In genomic region chr19:57664269-57665127, GRCh38 we compare ENCODE assay signal across 8 cellular contexts. TPM values are rescaled to one million over a fixed set of nuclear protein-coding genes. Genes with fewer than 3 reads are reported as not detected.
A peak's percentile ranks its signal among the peaks of the same experiment; 100 is the strongest.
DNase-seq lines count a peak whose midpoint lies in the region; ATAC-seq and TF ChIP-seq lines count a peak whose summit lies in the region.

No MANE protein-coding gene starts in this region.

- CTCF ChIA-PET in OCI-LY7 (lab: Charles Lee; ENCODE audit: unreplicated experiment) = no interaction called here

- no peaks in the 10 kb centered on the region for H3K9me2 ChIP-seq in OCI-LY7 (ENCODE audit: insufficient read depth, low read length)

- H3K9me3 ChIP-seq in CD4-positive, CD25-positive, alpha-beta regulatory T cell (ENCODE audit: control insufficient read depth in 2 of 2, low read length in 2 of 2) = no peaks in the 10 kb centered on the region
- H3K9me3 ChIP-seq in WERI-Rb-1 (ENCODE audit: severe bottlenecking) (no peaks in the 10 kb centered on the region), esophagus squamous epithelium (no peaks in the 10 kb centered on the region), tibial nerve (peaks cover 0 to 18% (median 0%) of the 10 kb centered on the region in 4 donors), OCI-LY7 (ENCODE audit: low read length) (no peaks in the 10 kb centered on the region)

- H3K36me3 Mint-ChIP-seq in CD4-positive, CD25-positive, alpha-beta regulatory T cell = no peaks in the 10 kb centered on the region

- no peak for DNase-seq in CD4-positive, CD25-positive, alpha-beta regulatory T cell
- peak; percentile 15 for DNase-seq in HT1080 (ENCODE audit: low read depth)
- peak; percentile 77 for DNase-seq in WERI-Rb-1
- no peak for DNase-seq in esophagus squamous epithelium (lab: John Stamatoyannopoulos, UW)
- peak; percentile 51 for DNase-seq in midbrain (lab: John Stamatoyannopoulos, UW)
- no peak for DNase-seq in tibial nerve (ENCODE audit: low spot score in 2 of 2)
- DNase-seq in OCI-LY7 (ENCODE audit: low spot score) = no peak

- peaks cover 0 to 4% (median 1%) of the 10 kb centered on the region in 4 donors for H3K4me1 Mint-ChIP-seq in CD4-positive, CD25-positive, alpha-beta regulatory T cell

- no peak for TF ChIP-seq POLR2A in esophagus squamous epithelium (IDR thresholded peaks at IDR 0.05)
- TF ChIP-seq POLR2A in tibial nerve (IDR thresholded peaks at IDR 0.05) = no peak

- no peaks in the 10 kb centered on the region for H3K79me2 ChIP-seq in OCI-LY7 (ENCODE audit: insufficient read depth, low read depth, low read length)

- H2AFZ ChIP-seq in OCI-LY7 (ENCODE audit: low read length) = no peak overlapping the region

- H3K9me3 Mint-ChIP-seq in CD4-positive, CD25-positive, alpha-beta regulatory T cell = peaks cover 0 to 7% (median 2%) of the 10 kb centered on the region in 7 donors

- H3K4me2 ChIP-seq in OCI-LY7 (ENCODE audit: low read length) = no peak overlapping the region

- BruUV-seq in OCI-LY7 (replicated peaks; lab: Mats Ljungman, UMichigan) = no TSS peak

- H3K27me3 ChIP-seq in CD4-positive, CD25-positive, alpha-beta regulatory T cell (ENCODE audit: control insufficient read depth, insufficient read depth, low read length) = peaks cover 5% of the 10 kb centered on the region
- no peaks in the 10 kb centered on the region for H3K27me3 ChIP-seq in WERI-Rb-1 (ENCODE audit: insufficient read depth, low read depth, severe bottlenecking)
- H3K27me3 ChIP-seq in esophagus squamous epithelium = peaks cover 0 to 40% (median 0%) of the 10 kb centered on the region in 4 donors
- H3K27me3 ChIP-seq in tibial nerve = peaks cover 0 to 3% of the 10 kb centered on the region in 2 donors

- 3 to 4% methylated on average over 30 to 37 of the region's 64 CpGs for WGBS in esophagus squamous epithelium, 2 donors
- 3% methylated on average over 28 to 40 of the region's 64 CpGs for WGBS in tibial nerve, 2 donors

- H3K36me3 ChIP-seq in CD4-positive, CD25-positive, alpha-beta regulatory T cell (ENCODE audit: control insufficient read depth, insufficient read depth, low read length) = no peaks in the 10 kb centered on the region
- H3K36me3 ChIP-seq in WERI-Rb-1 (no peaks in the 10 kb centered on the region), esophagus squamous epithelium (no peaks in the 10 kb centered on the region), tibial nerve (no peaks in the 10 kb centered on the region), OCI-LY7 (ENCODE audit: insufficient read depth, low read length) (no peaks in the 10 kb centered on the region)

- ATAC-seq in CD4-positive, CD25-positive, alpha-beta regulatory T cell (ENCODE audit: low read depth in 2 of 2) = no peak
- no peak for ATAC-seq in HG02623 (IDR thresholded peaks at IDR 0.05; ENCODE audit: unreplicated experiment)

- H3K27ac ChIP-seq in CD4-positive, CD25-positive, alpha-beta regulatory T cell (ENCODE audit: insufficient read depth, low read length, poor library complexity, severe bottlenecking) = no peak overlapping the region
- peak overlapping the region; percentile 53 for H3K27ac ChIP-seq in WERI-Rb-1
- peak overlapping the region; percentile 28 to 80 (median 67) for H3K27ac ChIP-seq in esophagus squamous epithelium
- H3K27ac ChIP-seq in tibial nerve = peak overlapping the region in 3 of 4 donors; percentile 16 to 62 (median 29)
- no peak overlapping the region for H3K27ac ChIP-seq in OCI-LY7 (ENCODE audit: low read depth, low read length, poor library complexity, severe bottlenecking)

- no peak overlapping the region for H3K4me3 ChIP-seq in CD4-positive, CD25-positive, alpha-beta regulatory T cell (ENCODE audit: low read depth, low read length)
- peak overlapping the region; percentile 50 for H3K4me3 ChIP-seq in WERI-Rb-1 (ENCODE audit: low read depth, low read length)
- peak overlapping the region; percentile 40 to 77 (median 50) for H3K4me3 ChIP-seq in esophagus squamous epithelium
- H3K4me3 ChIP-seq in tibial nerve = peak overlapping the region; percentile 14 to 57 (median 36)
- H3K4me3 ChIP-seq in OCI-LY7 (ENCODE audit: low read depth, low read length, poor library complexity, severe bottlenecking) = no peak overlapping the region

- POLR2A ChIA-PET in OCI-LY7 (lab: Charles Lee) = no interaction called here

- H3K4me3 Mint-ChIP-seq in CD4-positive, CD25-positive, alpha-beta regulatory T cell = peak overlapping the region in 3 of 4 donors; percentile 29 to 52 (median 47)

- TF ChIP-seq EP300 in tibial nerve (IDR thresholded peaks at IDR 0.05) = no peak

- no peak overlapping the region for H3K27ac Mint-ChIP-seq in CD4-positive, CD25-positive, alpha-beta regulatory T cell

- intact Hi-C loops in esophagus squamous epithelium (cut with DNase I) (no loop called here), OCI-LY7 (cut with micrococcal nuclease; ENCODE audit: unreplicated experiment) (no loop called here)

- H3K27me3 Mint-ChIP-seq in CD4-positive, CD25-positive, alpha-beta regulatory T cell = peaks cover 40% of the 10 kb centered on the region

- no peaks in the 10 kb centered on the region for H4K20me1 ChIP-seq in OCI-LY7 (ENCODE audit: insufficient read depth, low read length)

- H3K4me1 ChIP-seq in CD4-positive, CD25-positive, alpha-beta regulatory T cell (ENCODE audit: control insufficient read depth, insufficient read depth, low read length, poor library complexity, severe bottlenecking) = peaks cover 11% of the 10 kb centered on the region
- peaks cover 0 to 23% (median 8%) of the 10 kb centered on the region in 3 donors for H3K4me1 ChIP-seq in esophagus squamous epithelium
- peaks cover 0 to 5% (median 2%) of the 10 kb centered on the region in 4 donors for H3K4me1 ChIP-seq in tibial nerve
- no peaks in the 10 kb centered on the region for H3K4me1 ChIP-seq in OCI-LY7 (ENCODE audit: insufficient read depth, low read length, poor library complexity, severe bottlenecking)

- TF ChIP-seq CTCF in WERI-Rb-1 (IDR thresholded peaks at IDR 0.05; ENCODE audit: low read depth, low read length) = no peak
- TF ChIP-seq CTCF in esophagus squamous epithelium (IDR thresholded peaks at IDR 0.05) = no peak
- no peak for TF ChIP-seq CTCF in tibial nerve (IDR thresholded peaks at IDR 0.05)
- TF ChIP-seq CTCF in OCI-LY7 (conservative IDR thresholded peaks at IDR 0.05; ENCODE audit: low read length) = no peak

RNA-seq across cellular contexts. Expression of gene ZSCAN4, which starts 4.2 kb away (rescaled TPM):
- total RNA-seq in CD4-positive, CD25-positive, alpha-beta regulatory T cell = not detected
- not detected for polyA plus RNA-seq in CD4-positive, CD25-positive, alpha-beta regulatory T cell
- total RNA-seq in HT1080 (2014; rRNA removed; shearing (Covaris generic)) = not detected in 2 replicates
- polyA plus RNA-seq in HT1080 (2015; cell fraction: cytosol; rRNA removed) = not detected in 2 replicates
- 0.27 TPM in 1 of 2 replicates, not detected in the other for polyA plus RNA-seq in HT1080 (2015; cell fraction: nucleus; rRNA removed)
- not detected for total RNA-seq in esophagus squamous epithelium
- total RNA-seq in tibial nerve = not detected
- total RNA-seq in OCI-LY7 (2014; rRNA removed; shearing (Covaris generic)) = not detected in 2 replicates
- not detected in 2 replicates for total RNA-seq in OCI-LY7 (2022)

RNA-seq across cellular contexts. Expression of gene ZNF551, which starts 17.3 kb away (rescaled TPM):
- total RNA-seq in CD4-positive, CD25-positive, alpha-beta regulatory T cell = 9.6 TPM
- 1 to 10 TPM; 5.3 to 8.6 (median 7.3) TPM for polyA plus RNA-seq in CD4-positive, CD25-positive, alpha-beta regulatory T cell
- total RNA-seq in HT1080 (2014; rRNA removed; shearing (Covaris generic)) = 17.0 and 26.8 TPM in 2 replicates
- 7.8 and 8.6 TPM in 2 replicates for polyA plus RNA-seq in HT1080 (2015; cell fraction: cytosol; rRNA removed)
- polyA plus RNA-seq in HT1080 (2015; cell fraction: nucleus; rRNA removed) = 11.1 and 16.3 TPM in 2 replicates
- total RNA-seq in esophagus squamous epithelium (10 to 100 TPM in 1 of 4 donors, 1 to 10 TPM in 3; 2.3 to 14.5 (median 5.8) TPM), tibial nerve (10 to 100 TPM in 1 of 4 donors, 1 to 10 TPM in 3; 3.6 to 12.9 (median 7.2) TPM), OCI-LY7 (2022) (10.5 and 12.0 TPM in 2 replicates)
- 14.2 and 21.3 TPM in 2 replicates for total RNA-seq in OCI-LY7 (2014; rRNA removed; shearing (Covaris generic))

RNA-seq across cellular contexts. Expression of gene ZNF211, which starts 31.5 kb away (rescaled TPM):
- 23.9 TPM for total RNA-seq in CD4-positive, CD25-positive, alpha-beta regulatory T cell
- polyA plus RNA-seq in CD4-positive, CD25-positive, alpha-beta regulatory T cell = 10 to 100 TPM; 19.4 to 22.8 (median 22.1) TPM
- 10.0 and 17.7 TPM in 2 replicates for total RNA-seq in HT1080 (2014; rRNA removed; shearing (Covaris generic))
- polyA plus RNA-seq in HT1080 (2015; cell fraction: cytosol; rRNA removed) = 6.1 and 7.7 TPM in 2 replicates
- 16.7 and 19.7 TPM in 2 replicates for polyA plus RNA-seq in HT1080 (2015; cell fraction: nucleus; rRNA removed)
- total RNA-seq in esophagus squamous epithelium (1 to 10 TPM; 2.9 to 7.7 (median 5.9) TPM), tibial nerve (10 to 100 TPM in 3 of 4 donors, 1 to 10 TPM in 1; 5.9 to 18.6 (median 14.0) TPM), OCI-LY7 (2022) (10.5 and 15.2 TPM in 2 replicates)
- total RNA-seq in OCI-LY7 (2014; rRNA removed; shearing (Covaris generic)) = 12.1 and 19.0 TPM in 2 replicates

RNA-seq across cellular contexts. Expression of gene ZNF154, which starts 44.5 kb away (rescaled TPM):
- 3.7 TPM for total RNA-seq in CD4-positive, CD25-positive, alpha-beta regulatory T cell
- 1 to 10 TPM in 1 of 4 donors, under 1 TPM in 2, not detected in 1; 0.25 to 1.9 (median 0.57) TPM for polyA plus RNA-seq in CD4-positive, CD25-positive, alpha-beta regulatory T cell
- total RNA-seq in HT1080 (2014; rRNA removed; shearing (Covaris generic)) = not detected in 2 replicates
- not detected in 2 replicates for polyA plus RNA-seq in HT1080 (2015; cell fraction: cytosol; rRNA removed)
- 0.06 TPM in 1 of 2 replicates, not detected in the other for polyA plus RNA-seq in HT1080 (2015; cell fraction: nucleus; rRNA removed)
- total RNA-seq in esophagus squamous epithelium = 1 to 10 TPM in 2 of 4 donors, under 1 TPM in 2; 0.15 to 2.5 (median 0.94) TPM
- total RNA-seq in tibial nerve = 1 to 10 TPM in 2 of 4 donors, under 1 TPM in 2; 0.21 to 2.0 (median 0.71) TPM
- not detected in 2 replicates for total RNA-seq in OCI-LY7 (2014; rRNA removed; shearing (Covaris generic))
- not detected in 2 replicates for total RNA-seq in OCI-LY7 (2022)

RNA-seq across cellular contexts. Expression of gene ZNF134, which starts 50.5 kb away (rescaled TPM):
- 17.4 TPM for total RNA-seq in CD4-positive, CD25-positive, alpha-beta regulatory T cell
- 10 to 100 TPM in 3 of 4 donors, 1 to 10 TPM in 1; 9.8 to 14.2 (median 11.8) TPM for polyA plus RNA-seq in CD4-positive, CD25-positive, alpha-beta regulatory T cell
- 25.0 and 33.3 TPM in 2 replicates for total RNA-seq in HT1080 (2014; rRNA removed; shearing (Covaris generic))
- polyA plus RNA-seq in HT1080 (2015; cell fraction: cytosol; rRNA removed) = 14.8 and 15.3 TPM in 2 replicates
- polyA plus RNA-seq in HT1080 (2015; cell fraction: nucleus; rRNA removed) = 16.7 and 21.2 TPM in 2 replicates
- 10 to 100 TPM in 2 of 4 donors, 1 to 10 TPM in 2; 7.5 to 14.9 (median 10.4) TPM for total RNA-seq in esophagus squamous epithelium
- total RNA-seq in tibial nerve = 10 to 100 TPM; 15.0 to 43.7 (median 25.4) TPM
- total RNA-seq in OCI-LY7 (2014; rRNA removed; shearing (Covaris generic)) = 11.1 and 19.9 TPM in 2 replicates
- 7.7 and 11.0 TPM in 2 replicates for total RNA-seq in OCI-LY7 (2022)

Comparison
In these comparisons a context has a peak if more than half of its experiments do, and no peak if none do; other contexts are left out.
1. DNase-seq: peak in HT1080 (single experiment), WERI-Rb-1 (single experiment) and midbrain (single experiment); none in CD4-positive, CD25-positive, alpha-beta regulatory T cell (0 of 3), esophagus squamous epithelium (single experiment), tibial nerve (0 of 2) and OCI-LY7 (single experiment).
2. H3K27ac ChIP-seq: peak in WERI-Rb-1 (single experiment), esophagus squamous epithelium (4 of 4) and tibial nerve (3 of 4); none in CD4-positive, CD25-positive, alpha-beta regulatory T cell (single experiment) and OCI-LY7 (single experiment).
3. H3K4me3 ChIP-seq: peak in WERI-Rb-1 (single experiment), esophagus squamous epithelium (4 of 4) and tibial nerve (4 of 4); none in CD4-positive, CD25-positive, alpha-beta regulatory T cell (single experiment) and OCI-LY7 (single experiment).